ENCODE assay signal across 6 cellular contexts in genomic region chr22:37609240-37610152, GRCh38. TPM values are rescaled to one million over a fixed set of nuclear protein-coding genes. Genes with fewer than 3 reads are reported as not detected.
DNase-seq lines count a peak whose midpoint lies in the region; ATAC-seq and TF ChIP-seq lines count a peak whose summit lies in the region.

No MANE protein-coding gene starts in this region.

- no peak for TF ChIP-seq CTCF in BJ (IDR thresholded peaks at IDR 0.05; ENCODE audit: insufficient read depth, low read depth, low read length)
- no peak for TF ChIP-seq CTCF in dorsolateral prefrontal cortex (IDR thresholded peaks at IDR 0.05 in 54 of 56, conservative IDR thresholded peaks at IDR 0.05 in 2 of 56; ENCODE audit: low read depth in 1 of 56, partially characterized antibody in 56 of 56)
- TF ChIP-seq CTCF in retinal pigment epithelial cell (conservative IDR thresholded peaks at IDR 0.05; ENCODE audit: low read depth, low read length): no peak

- CTCF ChIA-PET in BJ (lab: Yijun Ruan, JAX): interaction anchor here (0.7 to 4.6 kb wide), 11 partner anchors 14 to 209 kb away, joined by 3 to 36 read pairs (median 15); no protein-coding TSS in a partner anchor

- intact Hi-C loops in dorsolateral prefrontal cortex (cut with DNase I): loop anchor here (2.0 to 5.0 kb wide), 4 partner anchors 49 to 138 kb away; partner anchors contain the start of genes NOL12 (in 1 of the 2) and PDXP (in 1 of the 2)

- peak overlapping the region; percentile 85 to 99 (median 96) for H3K27ac ChIP-seq in dorsolateral prefrontal cortex

- DNase-seq in BJ (ENCODE audit: low read depth) (no peak), dorsolateral prefrontal cortex (no peak), retinal pigment epithelial cell (ENCODE audit: low read depth) (no peak), NCI-H2227 treated with DMSO at 0.1 percent for 48 hours (lab: John Stamatoyannopoulos, UW) (no peak)
- no peak for DNase-seq in Jurkat, Clone E6-1 (ENCODE audit: low read depth, low spot score)

- POLR2A ChIA-PET in BJ (lab: Charles Lee): interaction anchor here (1.7 kb wide), 1 partner anchor 66 kb away, joined by 16 read pairs; the partner anchor contains the start of gene LGALS1

- H3K27me3 ChIP-seq in BJ (ENCODE audit: control insufficient read depth, insufficient read depth, low read length) (peaks cover 3% of the 10 kb centered on the region; the same call in 1 of the 2 replicates), dorsolateral prefrontal cortex (no peaks in the 10 kb centered on the region)

- no peak for ATAC-seq in HG02678 (IDR thresholded peaks at IDR 0.05; ENCODE audit: unreplicated experiment)

- no peaks in the 10 kb centered on the region for H3K36me3 ChIP-seq in BJ (ENCODE audit: control insufficient read depth, insufficient read depth, low read length)

- peak overlapping the region; percentile 65 for H3K4me3 ChIP-seq in BJ (ENCODE audit: low read depth, low read length)
- peak overlapping the region; percentile 92 for H3K4me3 ChIP-seq in Jurkat, Clone E6-1 (ENCODE audit: low read length)
- peak overlapping the region; percentile 70 to 99 (median 93) for H3K4me3 ChIP-seq in dorsolateral prefrontal cortex
- H3K4me3 ChIP-seq in retinal pigment epithelial cell (ENCODE audit: low read length): peak overlapping the region; percentile 83

RNA-seq across cellular contexts. Expression of gene GGA1, which starts 0.9 kb away (rescaled TPM):
- polyA plus RNA-seq in BJ (2011; rRNA removed): 22.5 and 34.6 TPM in 2 replicates
- 16.4 and 26.2 TPM in 2 replicates for polyA minus RNA-seq in BJ (2011; rRNA and poly(A)+ RNA removed)
- polyA plus RNA-seq in Jurkat, Clone E6-1 (2012; ENCODE audit: insufficient read depth, insufficient read length): 53.3 TPM
- 10 to 100 TPM; 45.6 to 94.6 (median 65.5) TPM for total RNA-seq in dorsolateral prefrontal cortex

RNA-seq across cellular contexts. Expression of gene LGALS2, which starts 29.6 kb away (rescaled TPM):
- not detected in 2 replicates for polyA plus RNA-seq in BJ (2011; rRNA removed)
- not detected in 2 replicates for polyA minus RNA-seq in BJ (2011; rRNA and poly(A)+ RNA removed)
- polyA plus RNA-seq in Jurkat, Clone E6-1 (2012; ENCODE audit: insufficient read depth, insufficient read length): not detected
- total RNA-seq in dorsolateral prefrontal cortex: 1 to 10 TPM in 3 of 120 experiments, not detected in 117; 1.4 to 2.5 (median 1.5) TPM

RNA-seq across cellular contexts. Expression of gene SH3BP1, which starts 30.0 kb away (rescaled TPM):
- polyA plus RNA-seq in BJ (2011; rRNA removed): 4.7 and 5.8 TPM in 2 replicates
- 3.3 and 6.2 TPM in 2 replicates for polyA minus RNA-seq in BJ (2011; rRNA and poly(A)+ RNA removed)
- 17.7 TPM for polyA plus RNA-seq in Jurkat, Clone E6-1 (2012; ENCODE audit: insufficient read depth, insufficient read length)
- total RNA-seq in dorsolateral prefrontal cortex: 10 to 100 TPM in 80 of 120 experiments, 1 to 10 TPM in 40; 5.9 to 31.1 (median 11.7) TPM

RNA-seq across cellular contexts. Expression of gene PDXP, which starts 49.0 kb away (rescaled TPM):
- polyA plus RNA-seq in BJ (2011; rRNA removed): 16.4 and 24.0 TPM in 2 replicates
- 5.9 and 11.8 TPM in 2 replicates for polyA minus RNA-seq in BJ (2011; rRNA and poly(A)+ RNA removed)
- polyA plus RNA-seq in Jurkat, Clone E6-1 (2012; ENCODE audit: insufficient read depth, insufficient read length): 71.3 TPM
- total RNA-seq in dorsolateral prefrontal cortex: 100 to 1,000 TPM in 119 of 120 experiments, 10 to 100 TPM in 1; 62.4 to 280 (median 189) TPM

RNA-seq across cellular contexts. Expression of gene CDC42EP1, which starts 49.2 kb away (rescaled TPM):
- polyA plus RNA-seq in BJ (2011; rRNA removed): 19.1 and 36.3 TPM in 2 replicates
- polyA minus RNA-seq in BJ (2011; rRNA and poly(A)+ RNA removed): 17.2 and 25.5 TPM in 2 replicates
- not detected for polyA plus RNA-seq in Jurkat, Clone E6-1 (2012; ENCODE audit: insufficient read depth, insufficient read length)
- total RNA-seq in dorsolateral prefrontal cortex: 100 to 1,000 TPM in 9 of 120 experiments, 10 to 100 TPM in 111; 12.4 to 203 (median 48.3) TPM
